15 cellular contexts compared by ENCODE assay signal in genomic region chr1:167103236-167103894, GRCh38. TPM values are rescaled to one million over a fixed set of nuclear protein-coding genes. Genes with fewer than 3 reads are reported as not detected.
DNase-seq lines count a peak whose midpoint lies in the region; ATAC-seq and TF ChIP-seq lines count a peak whose summit lies in the region.
"Had no signal": no experiment of that assay in that cellular context is flagged by ENCODE, and none has a peak within 500 bp of the region (broad histone marks: within the 10 kb centered on the region; RNA-seq: fewer than 3 reads in every experiment).

No MANE protein-coding gene starts in this region.

- TF ChIP-seq CTCF in nephron progenitor cell (IDR thresholded peaks at IDR 0.05), result no peak

- H3K27me3 Mint-ChIP-seq in activated T-helper 2 cell treated with anti-CD3 and anti-CD28 coated beads, Interferon-gamma antibody, Interleukin-2, Interleukin-4, amounts not matched to agents 10 μg/mL and 5 μg/mL and 100 μg/mL, durations not matched to agents 14 hours and 24 hours and 36 hours (ENCODE audit: low read depth), result peaks cover 8% of the 10 kb centered on the region
- H3K27me3 Mint-ChIP-seq in nephron progenitor cell (ENCODE audit: low read depth, poor library complexity), result no peaks in the 10 kb centered on the region

- peak; percentile 38 for ATAC-seq in HG02798 (IDR thresholded peaks at IDR 0.05; ENCODE audit: poor library complexity, unreplicated experiment)
- ATAC-seq in GM18520 (IDR thresholded peaks at IDR 0.05; ENCODE audit: unreplicated experiment), result no peak
- no peak for ATAC-seq in HG03460 (IDR thresholded peaks at IDR 0.05; ENCODE audit: unreplicated experiment)
- ATAC-seq: right cardiac atrium had no signal

- peak overlapping the region; percentile 37 for H3K27ac Mint-ChIP-seq in activated T-helper 2 cell treated with anti-CD3 and anti-CD28 coated beads, Interferon-gamma antibody, Interleukin-2, Interleukin-4, amounts not matched to agents 10 μg/mL and 5 μg/mL and 100 μg/mL, durations not matched to agents 14 hours and 24 hours and 36 hours
- H3K27ac Mint-ChIP-seq in nephron progenitor cell, result peak overlapping the region; percentile 70

- intact Hi-C loops in activated T-helper 2 cell treated with anti-CD3 and anti-CD28 coated beads, Interferon-gamma antibody, Interleukin-2, Interleukin-4, amounts not matched to agents 10 μg/mL and 5 μg/mL and 100 μg/mL, durations not matched to agents 14 hours and 24 hours and 36 hours (cut with micrococcal nuclease), result no loop called here

- no peaks in the 10 kb centered on the region for H3K9me3 Mint-ChIP-seq in activated T-helper 2 cell treated with anti-CD3 and anti-CD28 coated beads, Interferon-gamma antibody, Interleukin-2, Interleukin-4, amounts not matched to agents 10 μg/mL and 5 μg/mL and 100 μg/mL, durations not matched to agents 14 hours and 24 hours and 36 hours
- H3K9me3 Mint-ChIP-seq in nephron progenitor cell, result peaks cover 15% of the 10 kb centered on the region

- no peak overlapping the region for H3K4me3 Mint-ChIP-seq in activated T-helper 2 cell treated with anti-CD3 and anti-CD28 coated beads, Interferon-gamma antibody, Interleukin-2, Interleukin-4, amounts not matched to agents 10 μg/mL and 5 μg/mL and 100 μg/mL, durations not matched to agents 14 hours and 24 hours and 36 hours (ENCODE audit: low read depth)
- H3K4me3 Mint-ChIP-seq in nephron progenitor cell, result no peak overlapping the region

- peak; percentile 38 for DNase-seq in activated CD4-positive, alpha-beta T cell treated with anti-CD3 and anti-CD28 coated beads for 48 hours
- DNase-seq in activated CD4-positive, alpha-beta T cell treated with anti-CD3 and anti-CD28 coated beads for 1 hour, result no peak
- DNase-seq in activated T-helper 2 cell treated with anti-CD3 and anti-CD28 coated beads, Interferon-gamma antibody, Interleukin-2, Interleukin-4, amounts not matched to agents 10 μg/mL and 5 μg/mL and 100 μg/mL, durations not matched to agents 14 hours and 24 hours and 36 hours (ENCODE audit: low spot score), result no peak
- DNase-seq in nephron progenitor cell (no peak), NCI-H1930 (lab: John Stamatoyannopoulos, UW) (no peak)
- DNase-seq: ACHN, anterior cingulate cortex, DMS79, NCI-H524 had no signal

- H3K36me3 Mint-ChIP-seq in activated T-helper 2 cell treated with anti-CD3 and anti-CD28 coated beads, Interferon-gamma antibody, Interleukin-2, Interleukin-4, amounts not matched to agents 10 μg/mL and 5 μg/mL and 100 μg/mL, durations not matched to agents 14 hours and 24 hours and 36 hours (ENCODE audit: low read depth), result no peaks in the 10 kb centered on the region
- H3K36me3 Mint-ChIP-seq in nephron progenitor cell (ENCODE audit: low read depth), result peaks cover 9% of the 10 kb centered on the region

- peaks cover 31% of the 10 kb centered on the region for H3K4me1 Mint-ChIP-seq in activated T-helper 2 cell treated with anti-CD3 and anti-CD28 coated beads, Interferon-gamma antibody, Interleukin-2, Interleukin-4, amounts not matched to agents 10 μg/mL and 5 μg/mL and 100 μg/mL, durations not matched to agents 14 hours and 24 hours and 36 hours (ENCODE audit: low read depth)
- H3K4me1 Mint-ChIP-seq in nephron progenitor cell, result peaks cover 37% of the 10 kb centered on the region

RNA-seq across cellular contexts. Expression of gene STYXL2, which starts 9.5 kb away (rescaled TPM):
- total RNA-seq in activated T-helper 2 cell treated with anti-CD3 and anti-CD28 coated beads, Interferon-gamma antibody, Interleukin-2, Interleukin-4, amounts not matched to agents 10 μg/mL and 5 μg/mL and 100 μg/mL, durations not matched to agents 14 hours and 24 hours and 36 hours, result not detected in 2 replicates
- total RNA-seq: endothelial cell of umbilical vein had no signal

RNA-seq across cellular contexts. Expression of gene GPA33, which starts 13.2 kb away (rescaled TPM):
- 0.09 TPM in 1 of 2 replicates, not detected in the other for total RNA-seq in activated T-helper 2 cell treated with anti-CD3 and anti-CD28 coated beads, Interferon-gamma antibody, Interleukin-2, Interleukin-4, amounts not matched to agents 10 μg/mL and 5 μg/mL and 100 μg/mL, durations not matched to agents 14 hours and 24 hours and 36 hours
- total RNA-seq: endothelial cell of umbilical vein, thoracic aorta had no signal
